In genomic region chr17:75249564-75249963, GRCh38 we compare ENCODE assay signal across 12 cellular contexts. TPM values are rescaled to one million over a fixed set of nuclear protein-coding genes. Genes with fewer than 3 reads are reported as not detected.
A peak's percentile ranks its signal among the peaks of the same experiment; 100 is the strongest.
DNase-seq lines count a peak whose midpoint lies in the region; ATAC-seq and TF ChIP-seq lines count a peak whose summit lies in the region.
"Had no signal": no experiment of that assay in that cellular context is flagged by ENCODE, and none has a peak within 500 bp of the region (broad histone marks: within the 10 kb centered on the region; RNA-seq: fewer than 3 reads in every experiment).

No MANE protein-coding gene starts in this region.

- no peak for TF ChIP-seq CTCF in right atrium auricular region (IDR thresholded peaks at IDR 0.05)
- no peak for TF ChIP-seq CTCF in esophagus squamous epithelium (IDR thresholded peaks at IDR 0.05)
- TF ChIP-seq CTCF in thoracic aorta (IDR thresholded peaks at IDR 0.05) = no peak
- no peak for TF ChIP-seq CTCF in ovary (IDR thresholded peaks at IDR 0.05)

- H3K4me1 Mint-ChIP-seq in T-helper 17 cell = peaks cover 43% of the 10 kb centered on the region

- no peaks in the 10 kb centered on the region for H3K36me3 Mint-ChIP-seq in T-helper 17 cell (ENCODE audit: low read depth)

- peak overlapping the region; percentile 93 for H3K4me3 Mint-ChIP-seq in T-helper 17 cell

- ATAC-seq in T-helper 17 cell = no peak
- ATAC-seq in thoracic aorta (ENCODE audit: insufficient number of reproducible peaks, low FRiP score, low read depth) = no peak

- 70 to 71% methylated on average over 4 of the region's 4 CpGs for WGBS in esophagus squamous epithelium, 2 donors
- WGBS in ovary, 3 donors = 73 to 77% (median 76%) methylated on average over 4 of the region's 4 CpGs

- intact Hi-C loops in cardiac septum (cut with DNase I) (no loop called here), esophagus squamous epithelium (cut with DNase I) (no loop called here), ovary (cut with DNase I) (no loop called here)

- no peaks in the 10 kb centered on the region for H3K9me3 ChIP-seq in right atrium auricular region
- H3K9me3 ChIP-seq in T-helper 17 cell (ENCODE audit: control insufficient read depth, low read length, poor library complexity, severe bottlenecking) = no peaks in the 10 kb centered on the region
- H3K9me3 ChIP-seq in esophagus squamous epithelium = no peaks in the 10 kb centered on the region
- H3K9me3 ChIP-seq in thoracic aorta = no peaks in the 10 kb centered on the region
- no peaks in the 10 kb centered on the region for H3K9me3 ChIP-seq in ovary

- peaks cover 21% of the 10 kb centered on the region for H3K36me3 ChIP-seq in right atrium auricular region
- peaks cover 12 to 37% (median 16%) of the 10 kb centered on the region in 3 donors for H3K36me3 ChIP-seq in esophagus squamous epithelium
- peaks cover 18% of the 10 kb centered on the region for H3K36me3 ChIP-seq in thoracic aorta
- H3K36me3 ChIP-seq in ovary = no peaks in the 10 kb centered on the region

- H3K27ac Mint-ChIP-seq in T-helper 17 cell = peak overlapping the region; percentile 99

- H3K27me3 ChIP-seq in right atrium auricular region (no peaks in the 10 kb centered on the region), esophagus squamous epithelium (no peaks in the 10 kb centered on the region), thoracic aorta (replicated peaks; ENCODE audit: insufficient read depth) (no peaks in the 10 kb centered on the region), ovary (no peaks in the 10 kb centered on the region)

- peak overlapping the region in 1 of 2 donors; percentile 23 for H3K4me3 ChIP-seq in right atrium auricular region
- H3K4me3 ChIP-seq in esophagus squamous epithelium = peak overlapping the region in 2 of 4 donors; percentile 17 to 26
- peak overlapping the region; percentile 56 for H3K4me3 ChIP-seq in thoracic aorta
- no peak overlapping the region for H3K4me3 ChIP-seq in ovary
- H3K4me3 ChIP-seq: PC-9 had no signal

- peaks cover 0 to 17% of the 10 kb centered on the region in 2 donors for H3K4me1 ChIP-seq in right atrium auricular region
- peaks cover 0 to 36% (median 13%) of the 10 kb centered on the region in 3 donors for H3K4me1 ChIP-seq in esophagus squamous epithelium
- peaks cover 10 to 18% of the 10 kb centered on the region in 2 donors for H3K4me1 ChIP-seq in thoracic aorta (ENCODE audit: control insufficient read depth in 1 of 2, low read depth in 2 of 2)
- H3K4me1 ChIP-seq in ovary (ENCODE audit: insufficient read depth) = no peaks in the 10 kb centered on the region

- DNase-seq in right atrium auricular region (ENCODE audit: low spot score) (no peak), cardiac septum (ENCODE audit: low spot score) (no peak), T-helper 17 cell (no peak), esophagus squamous epithelium (lab: John Stamatoyannopoulos, UW) (no peak), thoracic aorta (ENCODE audit: low spot score) (no peak), pons (ENCODE audit: low spot score) (no peak), RPMI8226 (no peak), ovary (no peak)
- DNase-seq: C1 segment of cervical spinal cord, cortex of kidney, NCI-H1417 had no signal

- no peaks in the 10 kb centered on the region for H3K27me3 Mint-ChIP-seq in T-helper 17 cell

- H3K27ac ChIP-seq in right atrium auricular region = peak overlapping the region; percentile 32 to 39
- peak overlapping the region; percentile 59 to 76 (median 63) for H3K27ac ChIP-seq in esophagus squamous epithelium
- H3K27ac ChIP-seq in thoracic aorta = peak overlapping the region; percentile 53 to 62
- H3K27ac ChIP-seq in ovary = no peak overlapping the region

- no peak for TF ChIP-seq EP300 in ovary (IDR thresholded peaks at IDR 0.05)

- no peak for TF ChIP-seq POLR2A in esophagus squamous epithelium (IDR thresholded peaks at IDR 0.05)
- TF ChIP-seq POLR2A in ovary (IDR thresholded peaks at IDR 0.05) = no peak

RNA-seq across cellular contexts. Expression of gene GGA3, which starts 11.8 kb away (rescaled TPM):
- total RNA-seq in right atrium auricular region (10 to 100 TPM; 18.5 to 23.7 TPM), cardiac septum (24.2 TPM), T-helper 17 cell (10 to 100 TPM; 85.4 to 89.1 TPM), esophagus squamous epithelium (10 to 100 TPM; 23.9 to 39.2 (median 29.8) TPM), thoracic aorta (10 to 100 TPM; 33.3 to 41.9 TPM), ovary (10 to 100 TPM; 23.1 to 48.9 (median 38.3) TPM)
- 10 to 100 TPM; 18.2 to 39.6 TPM for polyA plus RNA-seq in ovary

RNA-seq across cellular contexts. Expression of gene MRPS7, which starts 12.1 kb away (rescaled TPM):
- total RNA-seq in right atrium auricular region = 10 to 100 TPM; 66.7 to 74.1 TPM
- 102 TPM for total RNA-seq in cardiac septum
- 10 to 100 TPM; 33.9 to 35.6 TPM for total RNA-seq in T-helper 17 cell
- total RNA-seq in esophagus squamous epithelium = 10 to 100 TPM; 42.2 to 62.6 (median 48.7) TPM
- 10 to 100 TPM; 29.0 to 33.2 TPM for total RNA-seq in thoracic aorta
- total RNA-seq in ovary = 10 to 100 TPM; 19.6 to 44.8 (median 34.3) TPM
- polyA plus RNA-seq in ovary = 10 to 100 TPM; 34.1 to 46.4 TPM

RNA-seq across cellular contexts. Expression of gene MIF4GD, which starts 21.5 kb away (rescaled TPM):
- total RNA-seq in right atrium auricular region (10 to 100 TPM; 18.0 to 24.9 TPM), cardiac septum (18.1 TPM), T-helper 17 cell (10 to 100 TPM; 27.0 to 35.0 TPM), esophagus squamous epithelium (10 to 100 TPM; 14.6 to 28.0 (median 21.2) TPM), thoracic aorta (10 to 100 TPM; 32.5 to 70.1 TPM), ovary (10 to 100 TPM; 11.8 to 20.3 (median 13.9) TPM)
- 10 to 100 TPM; 15.7 to 17.8 TPM for polyA plus RNA-seq in ovary

RNA-seq across cellular contexts. Expression of gene SLC25A19, which starts 39.7 kb away (rescaled TPM):
- 10 to 100 TPM in 1 of 2 donors, 1 to 10 TPM in 1; 8.8 to 10.2 TPM for total RNA-seq in right atrium auricular region
- total RNA-seq in cardiac septum = 8.5 TPM
- 10 to 100 TPM; 13.7 to 15.1 TPM for total RNA-seq in T-helper 17 cell
- total RNA-seq in esophagus squamous epithelium = 10 to 100 TPM in 2 of 4 donors, 1 to 10 TPM in 2; 9.2 to 15.2 (median 11.2) TPM
- total RNA-seq in thoracic aorta = 10 to 100 TPM in 1 of 2 donors, 1 to 10 TPM in 1; 6.1 to 12.6 TPM
- total RNA-seq in ovary = 10 to 100 TPM in 2 of 7 donors, 1 to 10 TPM in 5; 6.0 to 12.1 (median 7.9) TPM
- polyA plus RNA-seq in ovary = 1 to 10 TPM; 4.1 to 7.4 TPM

RNA-seq across cellular contexts. Expression of gene NUP85, which starts 44.1 kb away (rescaled TPM):
- 10 to 100 TPM; 10.3 to 14.3 TPM for total RNA-seq in right atrium auricular region
- total RNA-seq in cardiac septum = 26.3 TPM
- 10 to 100 TPM; 75.0 to 75.3 TPM for total RNA-seq in T-helper 17 cell
- 10 to 100 TPM; 17.5 to 33.3 (median 29.0) TPM for total RNA-seq in esophagus squamous epithelium
- 10 to 100 TPM; 30.3 to 39.3 TPM for total RNA-seq in thoracic aorta
- 10 to 100 TPM; 23.4 to 82.2 (median 55.1) TPM for total RNA-seq in ovary
- polyA plus RNA-seq in ovary = 10 to 100 TPM; 38.1 to 41.1 TPM

Comparison
In these comparisons a context has a peak if more than half of its experiments do, and no peak if none do; other contexts are left out.
1. H3K27ac ChIP-seq: peak in right atrium auricular region (2 of 2), esophagus squamous epithelium (4 of 4) and thoracic aorta (2 of 2); none in ovary (0 of 2).